ENCODE assay signal across 1 cellular context in genomic region chr4:47270226-47270888, GRCh38.
TF ChIP-seq lines count a peak whose summit lies in the region.

No MANE protein-coding gene starts in this region.

TF ChIP-seq in IMR-90, 13 proteins besides CTCF, POLR2A, EP300 and RAD21:
- TF ChIP-seq SMC3 (IDR thresholded peaks at IDR 0.05; ENCODE audit: low read depth, low read length) = no peak
